Comparison of ENCODE assay signal across 9 cellular contexts in genomic region chr1:42945171-42945570, GRCh38. TPM values are rescaled to one million over a fixed set of nuclear protein-coding genes. Genes with fewer than 3 reads are reported as not detected.
DNase-seq lines count a peak whose midpoint lies in the region; ATAC-seq and TF ChIP-seq lines count a peak whose summit lies in the region.
"Had no signal": no experiment of that assay in that cellular context is flagged by ENCODE, and none has a peak within 500 bp of the region (broad histone marks: within the 10 kb centered on the region; RNA-seq: fewer than 3 reads in every experiment).

No MANE protein-coding gene starts in this region.

- no peak for TF ChIP-seq EP300 in transverse colon (IDR thresholded peaks at IDR 0.05; ENCODE audit: low read depth)

- peaks cover 91% of the 10 kb centered on the region for H3K4me1 Mint-ChIP-seq in activated CD4-positive, alpha-beta memory T cell treated with anti-CD3 and anti-CD28 coated beads for 36 hours (ENCODE audit: low read depth)
- peaks cover 65% of the 10 kb centered on the region for H3K4me1 Mint-ChIP-seq in memory B cell

- H3K27ac ChIP-seq in cardiac muscle cell (peak overlapping the region; percentile 4), transverse colon (peak overlapping the region; percentile 84 to 92 (median 90))

- in situ Hi-C loops in transverse colon (cut with MboI; ENCODE audit: low pct_ligation_motif_present in 1 of 4, low pct_unique_long_range_greater_than_20kb in 1 of 4, low sequenced_read_pairs in 3 of 4), result no loop called here

- CTCF ChIA-PET in activated CD4-positive, alpha-beta memory T cell treated with anti-CD3 and anti-CD28 coated beads for 36 hours (lab: Charles Lee), result no interaction called here

- no peak for TF ChIP-seq CTCF in cardiac muscle cell (IDR thresholded peaks at IDR 0.05; ENCODE audit: low read depth, low read length)
- no peak for TF ChIP-seq CTCF in transverse colon (IDR thresholded peaks at IDR 0.05)

- H3K36me3 ChIP-seq in cardiac muscle cell, result peaks cover 30% of the 10 kb centered on the region
- H3K36me3 ChIP-seq in transverse colon, result no peaks in the 10 kb centered on the region

- DNase-seq in cardiac muscle cell (ENCODE audit: low read depth in 1 of 2, low spot score in 1 of 2), result no peak
- DNase-seq in left cardiac atrium, result no peak
- DNase-seq in activated CD4-positive, alpha-beta memory T cell treated with anti-CD3 and anti-CD28 coated beads for 36 hours, result no peak
- DNase-seq in memory B cell (ENCODE audit: low spot score in 2 of 2), result peak in 1 of 2 donors; percentile 8
- DNase-seq in transverse colon, result no peak
- no peak for DNase-seq in hippocampal formation (lab: John Stamatoyannopoulos, UW)
- DNase-seq: small intestine had no signal

- H3K9me3 ChIP-seq in cardiac muscle cell (ENCODE audit: low read depth) (no peaks in the 10 kb centered on the region), transverse colon (no peaks in the 10 kb centered on the region)

- H3K36me3 Mint-ChIP-seq in activated CD4-positive, alpha-beta memory T cell treated with anti-CD3 and anti-CD28 coated beads for 36 hours, result peaks cover 32% of the 10 kb centered on the region
- H3K36me3 Mint-ChIP-seq in memory B cell, result peaks cover 30% of the 10 kb centered on the region

- 58 to 63% methylated on average over 5 to 6 of the region's 6 CpGs for WGBS in transverse colon (ENCODE audit: low coverage in 1 of 2), 2 donors

- intact Hi-C loops in left cardiac atrium (cut with DNase I) (no loop called here), transverse colon (cut with DNase I; ENCODE audit: low total_unique reads) (no loop called here)
- intact Hi-C loops in activated CD4-positive, alpha-beta memory T cell treated with anti-CD3 and anti-CD28 coated beads for 36 hours (cut with micrococcal nuclease), result loop anchor here (1.0 kb wide), 2 partner anchors 8 to 12 kb away; no protein-coding TSS in a partner anchor

- peak overlapping the region; percentile 69 for H3K27ac Mint-ChIP-seq in activated CD4-positive, alpha-beta memory T cell treated with anti-CD3 and anti-CD28 coated beads for 36 hours
- peak overlapping the region; percentile 87 for H3K27ac Mint-ChIP-seq in memory B cell

- H3K27me3 ChIP-seq in cardiac muscle cell (no peaks in the 10 kb centered on the region), transverse colon (no peaks in the 10 kb centered on the region)

- no peaks in the 10 kb centered on the region for H3K9me3 Mint-ChIP-seq in activated CD4-positive, alpha-beta memory T cell treated with anti-CD3 and anti-CD28 coated beads for 36 hours
- H3K9me3 Mint-ChIP-seq in memory B cell, result no peaks in the 10 kb centered on the region

- peak overlapping the region; percentile 26 for H3K4me3 Mint-ChIP-seq in activated CD4-positive, alpha-beta memory T cell treated with anti-CD3 and anti-CD28 coated beads for 36 hours
- peak overlapping the region; percentile 78 for H3K4me3 Mint-ChIP-seq in memory B cell

- POLR2A ChIA-PET in activated CD4-positive, alpha-beta memory T cell treated with anti-CD3 and anti-CD28 coated beads for 36 hours (lab: Charles Lee), result interaction anchor here (2.9 kb wide), 1 partner anchor 12 kb away, joined by 10 read pairs; no protein-coding TSS in a partner anchor

- no peak overlapping the region for H3K4me3 ChIP-seq in cardiac muscle cell
- no peak overlapping the region for H3K4me3 ChIP-seq in transverse colon

- no peak for TF ChIP-seq POLR2A in transverse colon (IDR thresholded peaks at IDR 0.05)

- no peak for ATAC-seq in left cardiac atrium
- ATAC-seq in memory B cell (ENCODE audit: low read depth), result peak; percentile 39
- no peak for ATAC-seq in HG03565 (IDR thresholded peaks at IDR 0.05; ENCODE audit: unreplicated experiment)
- ATAC-seq in GM21528 (IDR thresholded peaks at IDR 0.05; ENCODE audit: low FRiP score, unreplicated experiment), result no peak

- no peaks in the 10 kb centered on the region for H3K27me3 Mint-ChIP-seq in activated CD4-positive, alpha-beta memory T cell treated with anti-CD3 and anti-CD28 coated beads for 36 hours
- no peaks in the 10 kb centered on the region for H3K27me3 Mint-ChIP-seq in memory B cell

- H3K4me1 ChIP-seq in cardiac muscle cell (ENCODE audit: low read depth), result peaks cover 48% of the 10 kb centered on the region
- H3K4me1 ChIP-seq in transverse colon, result peaks cover 41 to 84% (median 69%) of the 10 kb centered on the region in 4 donors

RNA-seq across cellular contexts. Expression of gene SLC2A1, which starts 13.5 kb away (rescaled TPM):
- total RNA-seq in cardiac muscle cell (714 and 748 TPM in 2 replicates), left cardiac atrium (10 to 100 TPM; 10.9 to 12.9 TPM), transverse colon (10 to 100 TPM; 37.2 to 98.9 (median 69.1) TPM)
- polyA plus RNA-seq in cardiac muscle cell, result 215 and 243 TPM in 2 replicates
- total RNA-seq in activated CD4-positive, alpha-beta memory T cell treated with anti-CD3 and anti-CD28 coated beads for 36 hours, result 10 to 100 TPM; 67.6 to 73.6 TPM
